Comparison of ENCODE assay signal across 6 cellular contexts in the genomic region with DNA sequence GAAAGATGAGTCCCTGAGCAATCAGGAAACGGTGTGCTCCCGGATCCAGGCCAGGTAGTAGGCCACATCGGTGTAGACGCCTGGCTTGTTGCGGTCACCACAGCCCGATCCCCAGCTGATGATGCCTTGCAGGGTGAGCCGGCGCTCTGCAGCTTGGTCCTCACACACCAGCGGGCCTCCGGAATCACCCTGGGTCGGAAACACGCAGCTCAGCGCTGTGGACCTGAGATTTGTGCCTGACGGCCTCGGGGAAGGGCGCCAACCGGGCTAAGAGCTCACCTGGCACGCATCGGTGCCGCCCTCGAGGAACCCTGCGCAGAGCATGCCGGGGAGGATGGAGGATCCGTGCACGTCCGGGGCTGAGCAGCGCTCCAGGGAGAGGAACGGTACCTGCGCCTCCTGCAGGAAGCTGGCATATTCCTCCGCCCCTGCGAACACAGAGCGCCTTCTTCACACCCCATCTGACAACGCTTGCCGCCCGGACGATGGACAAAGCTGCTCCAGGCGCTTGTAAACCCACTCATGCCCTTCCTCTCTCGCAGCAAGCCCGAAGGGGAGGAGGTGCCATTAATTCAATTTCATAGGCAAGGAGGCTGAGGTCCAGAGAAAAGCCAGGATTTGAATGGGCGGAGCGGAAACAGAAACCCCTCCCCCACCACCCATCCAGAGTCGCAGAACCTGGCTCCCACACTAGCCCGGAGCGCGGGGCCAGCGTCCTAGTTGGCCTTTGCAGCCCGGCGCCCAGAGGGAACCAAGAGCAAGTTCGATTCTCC. TPM values are rescaled to one million over a fixed set of nuclear protein-coding genes. Genes with fewer than 3 reads are reported as not detected.
A peak's percentile ranks its signal among the peaks of the same experiment; 100 is the strongest.
DNase-seq lines count a peak whose midpoint lies in the region; ATAC-seq and TF ChIP-seq lines count a peak whose summit lies in the region.

No MANE protein-coding gene starts in this region.

- ATAC-seq in upper lobe of left lung (ENCODE audit: low FRiP score in 2 of 2) (peak; percentile 14 to 70), GM21381 (IDR thresholded peaks at IDR 0.05; ENCODE audit: unreplicated experiment) (no peak)

- H3K4me3 ChIP-seq in upper lobe of left lung = peak overlapping the region in 3 of 4 donors; percentile 47 to 65 (median 58)

- H3K4me1 ChIP-seq in upper lobe of left lung = peaks cover 35 to 51% (median 44%) of the 10 kb centered on the region in 4 donors

- TF ChIP-seq EP300 in upper lobe of left lung (IDR thresholded peaks at IDR 0.05) = no peak

- H3K36me3 ChIP-seq in upper lobe of left lung = no peaks in the 10 kb centered on the region

- 5 to 16% methylated on average over 19 to 27 of the region's 49 CpGs for WGBS in upper lobe of left lung, 2 donors

- no peaks in the 10 kb centered on the region for H3K9me3 ChIP-seq in upper lobe of left lung

- peaks cover 2 to 51% (median 31%) of the 10 kb centered on the region in 4 donors for H3K27me3 ChIP-seq in upper lobe of left lung

- DNase-seq in GM03348 (ENCODE audit: low spot score) (peak; percentile 54), NCI-H345 treated with DMSO at 0.1 percent for 48 hours (lab: John Stamatoyannopoulos, UW; ENCODE audit: unreplicated experiment) (peak; percentile 90), kidney tubule cell (ENCODE audit: low spot score) (peak; percentile 89), upper lobe of left lung (peak; percentile 77 to 85)
- DNase-seq in activated naive CD4-positive, alpha-beta T cell (lab: John Stamatoyannopoulos, UW) = peak in 3 of 4 experiments; percentile 27 to 59 (median 56)

- no peak for TF ChIP-seq POLR2A in upper lobe of left lung (IDR thresholded peaks at IDR 0.05)

- no peak overlapping the region for H3K27ac ChIP-seq in upper lobe of left lung

- peak in 5 of 6 experiments; percentile 18 to 54 (median 53) for TF ChIP-seq CTCF in upper lobe of left lung (IDR thresholded peaks at IDR 0.05)

RNA-seq across cellular contexts. Expression of a gene that starts 2.0 kb away (rescaled TPM):
- total RNA-seq in upper lobe of left lung = not detected

RNA-seq across cellular contexts. Expression of a gene that starts 6.9 kb away (rescaled TPM):
- 1 to 10 TPM in 4 of 6 donors, under 1 TPM in 1, not detected in 1; 0.91 to 7.8 (median 2.1) TPM for total RNA-seq in upper lobe of left lung

RNA-seq across cellular contexts. Expression of a gene that starts 18.2 kb away (rescaled TPM):
- not detected for total RNA-seq in upper lobe of left lung

RNA-seq across cellular contexts. Expression of a gene that starts 24.0 kb away (rescaled TPM):
- total RNA-seq in upper lobe of left lung = 10 to 100 TPM; 26.8 to 85.9 (median 56.6) TPM

RNA-seq across cellular contexts. Expression of a gene that starts 44.2 kb away (rescaled TPM):
- total RNA-seq in upper lobe of left lung = 1 to 10 TPM; 1.6 to 9.2 (median 3.4) TPM
